10 cellular contexts compared by ENCODE assay signal in the genomic region with DNA sequence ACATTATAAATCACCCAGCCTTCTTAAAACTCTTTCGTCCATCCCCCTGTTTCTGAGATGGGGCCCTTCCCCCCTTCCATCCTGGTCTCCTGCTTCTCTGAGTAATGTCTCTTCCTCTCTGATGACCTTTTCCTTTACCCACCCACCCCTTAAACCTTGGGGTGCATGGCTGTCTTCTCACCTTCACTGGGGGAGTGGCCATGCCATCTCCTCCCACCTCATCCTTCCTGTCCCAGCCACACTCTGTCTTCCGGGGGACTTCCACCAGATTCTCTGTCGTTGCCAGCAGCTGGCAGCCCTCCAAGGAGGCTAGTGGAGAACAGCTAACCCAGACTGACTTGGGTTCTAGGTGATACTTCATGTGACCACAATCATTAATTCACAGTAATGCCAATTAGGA.
DNase-seq lines count a peak whose midpoint lies in the region; ATAC-seq and TF ChIP-seq lines count a peak whose summit lies in the region.
"Had no signal": no experiment of that assay in that cellular context is flagged by ENCODE, and none has a peak within 500 bp of the region (broad histone marks: within the 10 kb centered on the region; RNA-seq: fewer than 3 reads in every experiment).

No MANE protein-coding gene starts in this region.

- no peaks in the 10 kb centered on the region for H3K9me3 ChIP-seq in prostate gland
- H3K9me3 ChIP-seq in esophagus squamous epithelium: no peaks in the 10 kb centered on the region

- no peaks in the 10 kb centered on the region for H3K9me3 Mint-ChIP-seq in activated CD8-positive, alpha-beta T cell treated with anti-CD3 and anti-CD28 coated beads for 36 hours
- H3K9me3 Mint-ChIP-seq in activated naive CD8-positive, alpha-beta T cell treated with anti-CD3 and anti-CD28 coated beads, Interleukin-2, amount 10 ng/mL, durations not matched to agents 7 days and 5 days: peaks cover 2% of the 10 kb centered on the region

- H3K27me3 Mint-ChIP-seq in activated CD8-positive, alpha-beta T cell treated with anti-CD3 and anti-CD28 coated beads for 36 hours: peaks cover 1% of the 10 kb centered on the region
- H3K27me3 Mint-ChIP-seq in activated naive CD8-positive, alpha-beta T cell treated with anti-CD3 and anti-CD28 coated beads, Interleukin-2, amount 10 ng/mL, durations not matched to agents 7 days and 5 days: peaks cover 8% of the 10 kb centered on the region

- H3K27ac ChIP-seq in prostate gland (no peak overlapping the region), esophagus squamous epithelium (no peak overlapping the region)

- H3K36me3 ChIP-seq in H7 (replicated peaks; ENCODE audit: control insufficient read depth, insufficient read depth, low read length) (no peaks in the 10 kb centered on the region), prostate gland (no peaks in the 10 kb centered on the region), esophagus squamous epithelium (no peaks in the 10 kb centered on the region)

- TF ChIP-seq CTCF in activated CD8-positive, alpha-beta T cell treated with anti-CD3 and anti-CD28 coated beads for 36 hours (IDR thresholded peaks at IDR 0.05): no peak
- TF ChIP-seq CTCF in prostate gland (IDR thresholded peaks at IDR 0.05): no peak
- TF ChIP-seq CTCF in esophagus squamous epithelium (IDR thresholded peaks at IDR 0.05): no peak

- peaks cover 30% of the 10 kb centered on the region for H3K4me1 Mint-ChIP-seq in activated CD8-positive, alpha-beta T cell treated with anti-CD3 and anti-CD28 coated beads for 36 hours (ENCODE audit: low read depth)
- H3K4me1 Mint-ChIP-seq in activated naive CD8-positive, alpha-beta T cell treated with anti-CD3 and anti-CD28 coated beads, Interleukin-2, amount 10 ng/mL, durations not matched to agents 7 days and 5 days: peaks cover 22% of the 10 kb centered on the region
- H3K4me1 Mint-ChIP-seq: B cell had no signal

- H3K4me3 Mint-ChIP-seq in activated CD8-positive, alpha-beta T cell treated with anti-CD3 and anti-CD28 coated beads for 36 hours: peak overlapping the region; percentile 85
- H3K4me3 Mint-ChIP-seq in activated naive CD8-positive, alpha-beta T cell treated with anti-CD3 and anti-CD28 coated beads, Interleukin-2, amount 10 ng/mL, durations not matched to agents 7 days and 5 days: peak overlapping the region; percentile 54
- H3K4me3 Mint-ChIP-seq: B cell had no signal

- intact Hi-C loops in activated CD8-positive, alpha-beta T cell treated with anti-CD3 and anti-CD28 coated beads for 36 hours (cut with micrococcal nuclease): loop anchor here (2.0 kb wide), 1 partner anchor 29 kb away; no protein-coding TSS in a partner anchor
- intact Hi-C loops in prostate gland (cut with DNase I) (no loop called here), esophagus squamous epithelium (cut with DNase I) (no loop called here)

- H3K27me3 ChIP-seq in H7 (ENCODE audit: control insufficient read depth, insufficient read depth, low read length): peaks cover 43% of the 10 kb centered on the region
- H3K27me3 ChIP-seq in prostate gland (replicated peaks; ENCODE audit: insufficient read depth): no peaks in the 10 kb centered on the region
- H3K27me3 ChIP-seq in esophagus squamous epithelium: peaks cover 0 to 7% (median 0%) of the 10 kb centered on the region in 4 donors

- TF ChIP-seq POLR2A in prostate gland (IDR thresholded peaks at IDR 0.05): no peak
- no peak for TF ChIP-seq POLR2A in esophagus squamous epithelium (IDR thresholded peaks at IDR 0.05)

- WGBS in prostate gland: 60% methylated on average over 3 of the region's 3 CpGs
- WGBS in esophagus squamous epithelium, 2 donors: 30 to 34% methylated on average over 3 of the region's 3 CpGs

- POLR2A ChIA-PET in HEK293T (lab: Yijun Ruan, JAX): no interaction called here
- POLR2A ChIA-PET in activated CD8-positive, alpha-beta T cell treated with anti-CD3 and anti-CD28 coated beads for 36 hours (lab: Charles Lee): no interaction called here
- POLR2A ChIA-PET in activated naive CD8-positive, alpha-beta T cell treated with anti-CD3 and anti-CD28 coated beads, Interleukin-2, amount 10 ng/mL, durations not matched to agents 7 days and 5 days (lab: Charles Lee): no interaction called here

- CTCF ChIA-PET in HEK293T (lab: Yijun Ruan, JAX): no interaction called here
- CTCF ChIA-PET in activated CD8-positive, alpha-beta T cell treated with anti-CD3 and anti-CD28 coated beads for 36 hours (lab: Charles Lee): no interaction called here

- H3K4me3 ChIP-seq in H7 (ENCODE audit: insufficient read depth, low read depth, low read length) (no peak overlapping the region), prostate gland (no peak overlapping the region), esophagus squamous epithelium (no peak overlapping the region)

- ATAC-seq in activated CD8-positive, alpha-beta T cell treated with anti-CD3 and anti-CD28 coated beads for 36 hours: peak; percentile 88
- peak; percentile 62 for ATAC-seq in activated naive CD8-positive, alpha-beta T cell treated with anti-CD3 and anti-CD28 coated beads, Interleukin-2, amount 10 ng/mL, durations not matched to agents 7 days and 5 days (ENCODE audit: low read depth)

- DNase-seq in HEK293T (ENCODE audit: extremely low spot score) (no peak), H7 (no peak), prostate gland (ENCODE audit: low spot score) (no peak), superior temporal gyrus (ENCODE audit: extremely low spot score) (no peak), esophagus squamous epithelium (lab: John Stamatoyannopoulos, UW) (no peak)
- DNase-seq in activated CD8-positive, alpha-beta T cell treated with anti-CD3 and anti-CD28 coated beads for 36 hours: peak; percentile 78
- DNase-seq in activated naive CD8-positive, alpha-beta T cell treated with anti-CD3 and anti-CD28 coated beads, Interleukin-2, amount 10 ng/mL, durations not matched to agents 7 days and 5 days: peak; percentile 33
- peak; percentile 40 for DNase-seq in stimulated activated CD4-positive, alpha-beta T cell treated with anti-CD3 and anti-CD28 coated beads, Interleukin-4, amount 100 ng/mL, for 24 hours
- DNase-seq: NCI-H2029 treated with DMSO at 0.1 percent for 48 hours had no signal

- H3K4me1 ChIP-seq in prostate gland (replicated peaks) (no peaks in the 10 kb centered on the region), esophagus squamous epithelium (peaks cover 0 to 19% (median 0%) of the 10 kb centered on the region in 3 donors)

- H3K36me3 Mint-ChIP-seq in activated CD8-positive, alpha-beta T cell treated with anti-CD3 and anti-CD28 coated beads for 36 hours (ENCODE audit: low read depth): no peaks in the 10 kb centered on the region
- H3K36me3 Mint-ChIP-seq in activated naive CD8-positive, alpha-beta T cell treated with anti-CD3 and anti-CD28 coated beads, Interleukin-2, amount 10 ng/mL, durations not matched to agents 7 days and 5 days: no peaks in the 10 kb centered on the region

- H3K27ac Mint-ChIP-seq in activated CD8-positive, alpha-beta T cell treated with anti-CD3 and anti-CD28 coated beads for 36 hours: peak overlapping the region; percentile 85
- H3K27ac Mint-ChIP-seq in activated naive CD8-positive, alpha-beta T cell treated with anti-CD3 and anti-CD28 coated beads, Interleukin-2, amount 10 ng/mL, durations not matched to agents 7 days and 5 days: peak overlapping the region; percentile 84
- H3K27ac Mint-ChIP-seq: B cell had no signal

TF ChIP-seq in HEK293T, 16 proteins besides CTCF, POLR2A, EP300 and RAD21:
- TF ChIP-seq PKNOX1 (IDR thresholded peaks at IDR 0.05) (0 out of 2 replicates have a peak, but pooled peaks have one; percentile 2), NFRKB (IDR thresholded peaks at IDR 0.05) (no peak), HDGF (IDR thresholded peaks at IDR 0.05; ENCODE audit: borderline replicate concordance) (no peak), FOXA1 (IDR thresholded peaks at IDR 0.05) (no peak)

Comparison
In these comparisons a context has a peak if more than half of its experiments do, and no peak if none do; other contexts are left out.
1. DNase-seq: peak in activated CD8-positive, alpha-beta T cell treated with anti-CD3 and anti-CD28 coated beads for 36 hours (single experiment), activated naive CD8-positive, alpha-beta T cell treated with anti-CD3 and anti-CD28 coated beads, Interleukin-2, amount 10 ng/mL, durations not matched to agents 7 days and 5 days (single experiment) and stimulated activated CD4-positive, alpha-beta T cell treated with anti-CD3 and anti-CD28 coated beads, Interleukin-4, amount 100 ng/mL, for 24 hours (single experiment); none in HEK293T (single experiment), H7 (single experiment), prostate gland (single experiment), superior temporal gyrus (single experiment) and esophagus squamous epithelium (single experiment).